7 cellular contexts compared by ENCODE assay signal in the genomic region with DNA sequence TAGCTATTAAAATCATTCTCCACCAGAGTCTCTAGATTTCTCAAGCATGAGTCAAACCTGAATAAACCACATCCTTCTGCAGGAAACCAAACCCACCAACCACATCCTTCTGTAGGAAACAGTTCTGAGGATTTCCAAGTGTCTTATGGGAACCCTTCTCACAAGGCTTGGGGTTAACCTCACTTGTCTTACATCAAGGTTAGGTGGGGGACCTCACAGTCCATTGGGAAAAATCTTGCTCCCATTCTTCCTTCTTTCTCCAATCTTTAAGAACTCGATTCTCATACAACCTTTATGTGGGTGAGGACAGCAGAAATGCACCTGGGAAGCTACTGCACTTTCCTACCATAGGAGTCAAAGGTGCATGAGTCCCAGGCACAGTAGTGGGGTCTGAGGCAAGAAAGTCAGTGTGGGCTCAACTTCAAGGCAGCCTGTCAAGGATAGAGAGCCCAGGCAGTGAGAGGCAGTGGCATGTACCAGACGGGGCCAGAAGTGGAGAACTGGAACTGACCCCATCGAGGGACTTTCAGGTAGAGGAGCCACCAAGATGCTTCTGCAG.
DNase-seq lines count a peak whose midpoint lies in the region; ATAC-seq and TF ChIP-seq lines count a peak whose summit lies in the region.

No MANE protein-coding gene starts in this region.

- H3K27ac ChIP-seq in RWPE2 (ENCODE audit: poor library complexity, severe bottlenecking) (peak overlapping the region; percentile 71), mesendoderm (ENCODE audit: low read depth, low read length) (no peak overlapping the region)

- DNase-seq in RWPE2 (ENCODE audit: low spot score) (no peak), amniotic stem cell (lab: John Stamatoyannopoulos, UW) (peak; percentile 26), mesendoderm (no peak), left lobe of liver (ENCODE audit: low spot score) (no peak)

- peaks cover 15% of the 10 kb centered on the region for H3K4me1 ChIP-seq in RWPE2 (ENCODE audit: insufficient read depth, poor library complexity, severe bottlenecking)
- peaks cover 22% of the 10 kb centered on the region for H3K4me1 ChIP-seq in skeletal muscle satellite cell (ENCODE audit: control insufficient read depth, insufficient read depth, low read length)
- H3K4me1 ChIP-seq in mesendoderm (ENCODE audit: control insufficient read depth, low read depth, low read length): no peaks in the 10 kb centered on the region

- no peak overlapping the region for H2BK120ac ChIP-seq in mesendoderm (ENCODE audit: low read depth, low read length)

- H4K5ac ChIP-seq in mesendoderm (ENCODE audit: low read length): no peak overlapping the region

- H2BK15ac ChIP-seq in mesendoderm (replicated peaks; ENCODE audit: low read depth): no peak overlapping the region

- H3K9me3 ChIP-seq in RWPE2 (ENCODE audit: severe bottlenecking): no peaks in the 10 kb centered on the region
- no peaks in the 10 kb centered on the region for H3K9me3 ChIP-seq in skeletal muscle satellite cell (replicated peaks; ENCODE audit: low read length)

- H3K4me2 ChIP-seq in skeletal muscle satellite cell (ENCODE audit: low read length) (peak overlapping the region; percentile 68), mesendoderm (ENCODE audit: low read length) (no peak overlapping the region)

- H3K4ac ChIP-seq in mesendoderm (ENCODE audit: low read depth, low read length): no peak overlapping the region

- H3K9ac ChIP-seq in skeletal muscle satellite cell (ENCODE audit: low read depth, low read length) (no peak overlapping the region), mesendoderm (ENCODE audit: low read length) (no peak overlapping the region)

- no peak overlapping the region for H3K56ac ChIP-seq in mesendoderm (ENCODE audit: low read length)

- H3K79me1 ChIP-seq in mesendoderm (ENCODE audit: low read length): no peaks in the 10 kb centered on the region

- no peak overlapping the region for H2BK5ac ChIP-seq in mesendoderm (ENCODE audit: low read length)

- H3K4me3 ChIP-seq in RWPE2 (ENCODE audit: severe bottlenecking) (no peak overlapping the region), skeletal muscle satellite cell (ENCODE audit: low read length) (peak overlapping the region; percentile 6), mesendoderm (ENCODE audit: low read length) (no peak overlapping the region)

- no CpG with 5 or more reads among the region's 3 CpGs for WGBS in mesendoderm (ENCODE audit: extremely low coverage, insufficient coverage, low lambda C conversion rate)

- H3K27me3 ChIP-seq in RWPE2 (ENCODE audit: insufficient read depth, poor library complexity, severe bottlenecking) (no peaks in the 10 kb centered on the region), skeletal muscle satellite cell (ENCODE audit: control insufficient read depth, insufficient read depth, low read length) (no peaks in the 10 kb centered on the region), mesendoderm (ENCODE audit: insufficient read depth, low read length, poor library complexity) (no peaks in the 10 kb centered on the region)

- peak; percentile 96 for ATAC-seq in GM18868 (IDR thresholded peaks at IDR 0.05; ENCODE audit: unreplicated experiment)
- ATAC-seq in HG02885 (IDR thresholded peaks at IDR 0.05; ENCODE audit: poor library complexity, unreplicated experiment): peak; percentile 97
- ATAC-seq in RWPE2 (ENCODE audit: low read depth): peak; percentile 98
- no peak for ATAC-seq in left lobe of liver

- H3K18ac ChIP-seq in mesendoderm (ENCODE audit: low read length): no peak overlapping the region

- no peak overlapping the region for H4K8ac ChIP-seq in mesendoderm (ENCODE audit: low read depth, low read length)

- no peaks in the 10 kb centered on the region for H3K79me2 ChIP-seq in mesendoderm (ENCODE audit: control insufficient read depth, insufficient read depth, low read length)

- H3K23ac ChIP-seq in mesendoderm (ENCODE audit: low read length): no peak overlapping the region

- H3K36me3 ChIP-seq in RWPE2 (ENCODE audit: low read depth) (no peaks in the 10 kb centered on the region), skeletal muscle satellite cell (ENCODE audit: insufficient read depth, low read length) (no peaks in the 10 kb centered on the region), mesendoderm (ENCODE audit: control insufficient read depth, insufficient read depth, low read length) (no peaks in the 10 kb centered on the region)

- TF ChIP-seq CTCF in RWPE2 (IDR thresholded peaks at IDR 0.05; ENCODE audit: poor library complexity, severe bottlenecking): no peak

- H2AK5ac ChIP-seq in mesendoderm (ENCODE audit: low read length): no peak overlapping the region
